In genomic region chr12:30599631-30600030, GRCh38 we compare ENCODE assay signal across 14 cellular contexts.
DNase-seq lines count a peak whose midpoint lies in the region; ATAC-seq and TF ChIP-seq lines count a peak whose summit lies in the region.
"Had no signal": no experiment of that assay in that cellular context is flagged by ENCODE, and none has a peak within 500 bp of the region (broad histone marks: within the 10 kb centered on the region; RNA-seq: fewer than 3 reads in every experiment).

No MANE protein-coding gene starts in this region.

- no peak overlapping the region for H3K27ac ChIP-seq in dorsolateral prefrontal cortex
- H3K27ac ChIP-seq: gastroesophageal sphincter had no signal

- no peaks in the 10 kb centered on the region for H3K4me1 Mint-ChIP-seq in stimulated activated effector memory CD8-positive, alpha-beta T cell treated with anti-CD3 and anti-CD28 coated beads, Interleukin-12 subunit alpha, Interleukin-12 subunit beta, amount 100 ng/mL, for 72 hours
- no peaks in the 10 kb centered on the region for H3K4me1 Mint-ChIP-seq in activated T-helper 2 cell treated with anti-CD3 and anti-CD28 coated beads, Interferon-gamma antibody, Interleukin-2, Interleukin-4, amounts not matched to agents 10 μg/mL and 5 μg/mL and 100 μg/mL, durations not matched to agents 14 hours and 24 hours and 36 hours (ENCODE audit: low read depth)
- H3K4me1 Mint-ChIP-seq: activated naive CD8-positive, alpha-beta T cell treated with anti-CD3 and anti-CD28 coated beads, Interleukin-2, amount 50 U/mL, for 24 hours; stimulated activated naive B cell treated with anti-CD40 and anti-IgM and Interleukin-4, amounts not matched to agents 10 μg/mL and 1 μg/mL and 100 μg/mL, for 72 hours had no signal

- no peak for ATAC-seq in stimulated activated effector memory CD8-positive, alpha-beta T cell treated with anti-CD3 and anti-CD28 coated beads, Interleukin-12 subunit alpha, Interleukin-12 subunit beta, amount 100 ng/mL, for 72 hours
- ATAC-seq in HG02840 (IDR thresholded peaks at IDR 0.05; ENCODE audit: low FRiP score, unreplicated experiment) = no peak
- ATAC-seq: activated CD4-positive, CD25-positive, alpha-beta regulatory T cell treated with anti-CD3 and anti-CD28 coated beads, Interleukin-2, amount 50 U/mL, for 24 hours; activated naive CD8-positive, alpha-beta T cell treated with anti-CD3 and anti-CD28 coated beads, Interleukin-2, amount 50 U/mL, for 24 hours; gastroesophageal sphincter; stimulated activated naive B cell treated with anti-CD40 and anti-IgM and Interleukin-4, amounts not matched to agents 10 μg/mL and 1 μg/mL and 100 μg/mL, for 72 hours had no signal

- intact Hi-C loops in dorsolateral prefrontal cortex (cut with DNase I) = no loop called here
- intact Hi-C loops in activated T-helper 2 cell treated with anti-CD3 and anti-CD28 coated beads, Interferon-gamma antibody, Interleukin-2, Interleukin-4, amounts not matched to agents 10 μg/mL and 5 μg/mL and 100 μg/mL, durations not matched to agents 14 hours and 24 hours and 36 hours (cut with micrococcal nuclease) = no loop called here

- TF ChIP-seq CTCF in fibroblast of mammary gland (conservative IDR thresholded peaks at IDR 0.05; ENCODE audit: control insufficient read depth, insufficient read depth, low read depth, low read length) = no peak
- no peak for TF ChIP-seq CTCF in dorsolateral prefrontal cortex (IDR thresholded peaks at IDR 0.05 in 54 of 56, conservative IDR thresholded peaks at IDR 0.05 in 2 of 56; ENCODE audit: low read depth in 1 of 56, partially characterized antibody in 56 of 56)

- peaks cover 11% of the 10 kb centered on the region for H3K9me3 Mint-ChIP-seq in stimulated activated effector memory CD8-positive, alpha-beta T cell treated with anti-CD3 and anti-CD28 coated beads, Interleukin-12 subunit alpha, Interleukin-12 subunit beta, amount 100 ng/mL, for 72 hours
- peaks cover 17% of the 10 kb centered on the region for H3K9me3 Mint-ChIP-seq in activated T-helper 2 cell treated with anti-CD3 and anti-CD28 coated beads, Interferon-gamma antibody, Interleukin-2, Interleukin-4, amounts not matched to agents 10 μg/mL and 5 μg/mL and 100 μg/mL, durations not matched to agents 14 hours and 24 hours and 36 hours

- H3K4me3 ChIP-seq in fibroblast of mammary gland (ENCODE audit: control insufficient read depth, low read depth, low read length) (no peak overlapping the region), dorsolateral prefrontal cortex (no peak overlapping the region)
- H3K4me3 ChIP-seq: gastroesophageal sphincter had no signal

- DNase-seq in COR-L47 (lab: John Stamatoyannopoulos, UW) = peak; percentile 21
- peak; percentile 33 for DNase-seq in NCI-H1417 treated with DMSO at 0.1 percent for 48 hours (lab: John Stamatoyannopoulos, UW)
- peak; percentile 75 for DNase-seq in NCI-H82 (lab: John Stamatoyannopoulos, UW)
- peak; percentile 15 for DNase-seq in fibroblast of mammary gland (ENCODE audit: low read depth)
- DNase-seq in stimulated activated effector memory CD8-positive, alpha-beta T cell treated with anti-CD3 and anti-CD28 coated beads, Interleukin-12 subunit alpha, Interleukin-12 subunit beta, amount 100 ng/mL, for 72 hours (ENCODE audit: low spot score in 2 of 2) = no peak
- no peak for DNase-seq in dorsolateral prefrontal cortex
- DNase-seq in activated T-helper 2 cell treated with anti-CD3 and anti-CD28 coated beads, Interferon-gamma antibody, Interleukin-2, Interleukin-4, amounts not matched to agents 10 μg/mL and 5 μg/mL and 100 μg/mL, durations not matched to agents 14 hours and 24 hours and 36 hours (ENCODE audit: low spot score) = no peak
- DNase-seq: activated naive CD8-positive, alpha-beta T cell treated with anti-CD3 and anti-CD28 coated beads, Interleukin-2, amount 50 U/mL, for 24 hours; kidney; stimulated activated CD4-positive, alpha-beta T cell treated with anti-CD3 and anti-CD28 coated beads, Interleukin-2, amount 100 ng/mL, for 48 hours; stimulated activated naive B cell treated with anti-CD40 and anti-IgM and Interleukin-4, amounts not matched to agents 10 μg/mL and 1 μg/mL and 100 μg/mL, for 72 hours had no signal

- no peak overlapping the region for H3K4me3 Mint-ChIP-seq in stimulated activated effector memory CD8-positive, alpha-beta T cell treated with anti-CD3 and anti-CD28 coated beads, Interleukin-12 subunit alpha, Interleukin-12 subunit beta, amount 100 ng/mL, for 72 hours
- H3K4me3 Mint-ChIP-seq in activated T-helper 2 cell treated with anti-CD3 and anti-CD28 coated beads, Interferon-gamma antibody, Interleukin-2, Interleukin-4, amounts not matched to agents 10 μg/mL and 5 μg/mL and 100 μg/mL, durations not matched to agents 14 hours and 24 hours and 36 hours (ENCODE audit: low read depth) = no peak overlapping the region
- H3K4me3 Mint-ChIP-seq: activated naive CD8-positive, alpha-beta T cell treated with anti-CD3 and anti-CD28 coated beads, Interleukin-2, amount 50 U/mL, for 24 hours; stimulated activated naive B cell treated with anti-CD40 and anti-IgM and Interleukin-4, amounts not matched to agents 10 μg/mL and 1 μg/mL and 100 μg/mL, for 72 hours had no signal

- no peaks in the 10 kb centered on the region for H3K27me3 ChIP-seq in dorsolateral prefrontal cortex
- H3K27me3 ChIP-seq: gastroesophageal sphincter had no signal

- H3K36me3 Mint-ChIP-seq in stimulated activated effector memory CD8-positive, alpha-beta T cell treated with anti-CD3 and anti-CD28 coated beads, Interleukin-12 subunit alpha, Interleukin-12 subunit beta, amount 100 ng/mL, for 72 hours = no peaks in the 10 kb centered on the region
- no peaks in the 10 kb centered on the region for H3K36me3 Mint-ChIP-seq in activated T-helper 2 cell treated with anti-CD3 and anti-CD28 coated beads, Interferon-gamma antibody, Interleukin-2, Interleukin-4, amounts not matched to agents 10 μg/mL and 5 μg/mL and 100 μg/mL, durations not matched to agents 14 hours and 24 hours and 36 hours (ENCODE audit: low read depth)

- H3K27ac Mint-ChIP-seq in stimulated activated effector memory CD8-positive, alpha-beta T cell treated with anti-CD3 and anti-CD28 coated beads, Interleukin-12 subunit alpha, Interleukin-12 subunit beta, amount 100 ng/mL, for 72 hours = no peak overlapping the region
- H3K27ac Mint-ChIP-seq in activated T-helper 2 cell treated with anti-CD3 and anti-CD28 coated beads, Interferon-gamma antibody, Interleukin-2, Interleukin-4, amounts not matched to agents 10 μg/mL and 5 μg/mL and 100 μg/mL, durations not matched to agents 14 hours and 24 hours and 36 hours = no peak overlapping the region
- H3K27ac Mint-ChIP-seq: activated naive CD8-positive, alpha-beta T cell treated with anti-CD3 and anti-CD28 coated beads, Interleukin-2, amount 50 U/mL, for 24 hours; stimulated activated naive B cell treated with anti-CD40 and anti-IgM and Interleukin-4, amounts not matched to agents 10 μg/mL and 1 μg/mL and 100 μg/mL, for 72 hours had no signal

- no peaks in the 10 kb centered on the region for H3K27me3 Mint-ChIP-seq in activated T-helper 2 cell treated with anti-CD3 and anti-CD28 coated beads, Interferon-gamma antibody, Interleukin-2, Interleukin-4, amounts not matched to agents 10 μg/mL and 5 μg/mL and 100 μg/mL, durations not matched to agents 14 hours and 24 hours and 36 hours (ENCODE audit: low read depth)
- H3K27me3 Mint-ChIP-seq: stimulated activated naive B cell treated with anti-CD40 and anti-IgM and Interleukin-4, amounts not matched to agents 10 μg/mL and 1 μg/mL and 100 μg/mL, for 72 hours had no signal

Comparison
In these comparisons a context has a peak if more than half of its experiments do, and no peak if none do; other contexts are left out.
1. DNase-seq: peak in COR-L47 (single experiment), NCI-H1417 treated with DMSO at 0.1 percent for 48 hours (single experiment), NCI-H82 (single experiment) and fibroblast of mammary gland (single experiment); none in stimulated activated effector memory CD8-positive, alpha-beta T cell treated with anti-CD3 and anti-CD28 coated beads, Interleukin-12 subunit alpha, Interleukin-12 subunit beta, amount 100 ng/mL, for 72 hours (0 of 2), dorsolateral prefrontal cortex (0 of 10) and activated T-helper 2 cell treated with anti-CD3 and anti-CD28 coated beads, Interferon-gamma antibody, Interleukin-2, Interleukin-4, amounts not matched to agents 10 μg/mL and 5 μg/mL and 100 μg/mL, durations not matched to agents 14 hours and 24 hours and 36 hours (single experiment).